Comparison of ENCODE assay signal across 7 cellular contexts in genomic region chr5:143182901-143183820, GRCh38.
A peak's percentile ranks its signal among the peaks of the same experiment; 100 is the strongest.
DNase-seq lines count a peak whose midpoint lies in the region; ATAC-seq lines count a peak whose summit lies in the region.

No MANE protein-coding gene starts in this region.

- peak overlapping the region; percentile 43 for H3K27ac ChIP-seq in effector memory CD4-positive, alpha-beta T cell (ENCODE audit: insufficient read depth, low read length, poor library complexity, severe bottlenecking)

- H3K4me3 ChIP-seq in effector memory CD4-positive, alpha-beta T cell (ENCODE audit: insufficient read depth, low read depth, low read length, poor library complexity, severe bottlenecking), result no peak overlapping the region
- no peak overlapping the region for H3K4me3 ChIP-seq in MG63

- no peaks in the 10 kb centered on the region for H3K9me3 ChIP-seq in effector memory CD4-positive, alpha-beta T cell (ENCODE audit: control insufficient read depth, low read length)
- H3K9me3 ChIP-seq in MG63, result no peaks in the 10 kb centered on the region

- ATAC-seq in GM18907 (IDR thresholded peaks at IDR 0.05; ENCODE audit: unreplicated experiment), result peak; percentile 78
- peak; percentile 69 for ATAC-seq in HG02678 (IDR thresholded peaks at IDR 0.05; ENCODE audit: unreplicated experiment)

- DNase-seq in SHP77 (lab: John Stamatoyannopoulos, UW), result peak; percentile 32 to 38
- DNase-seq in effector memory CD4-positive, alpha-beta T cell, result peak in 1 of 3 donors; percentile 27
- DNase-seq in stimulated activated CD4-positive, alpha-beta T cell treated with anti-CD3 and anti-CD28 coated beads, TNF-alpha, amount 100 ng/mL, for 24 hours (ENCODE audit: low read depth in 3 of 3), result peak; percentile 26 to 67 (median 29)
- DNase-seq in MG63, result no peak
- DNase-seq in foreskin melanocyte, result no peak

- no peaks in the 10 kb centered on the region for H3K4me1 ChIP-seq in effector memory CD4-positive, alpha-beta T cell (ENCODE audit: control insufficient read depth, insufficient read depth, low read length, poor library complexity, severe bottlenecking)

- H3K27me3 ChIP-seq in effector memory CD4-positive, alpha-beta T cell (replicated peaks; ENCODE audit: control insufficient read depth, insufficient read depth, low read length, poor library complexity, severe bottlenecking), result no peaks in the 10 kb centered on the region
- no peaks in the 10 kb centered on the region for H3K27me3 ChIP-seq in MG63

- H3K36me3 ChIP-seq in effector memory CD4-positive, alpha-beta T cell (ENCODE audit: control insufficient read depth, insufficient read depth, low read length), result no peaks in the 10 kb centered on the region
- no peaks in the 10 kb centered on the region for H3K36me3 ChIP-seq in MG63

Comparison
In these comparisons a context has a peak if more than half of its experiments do, and no peak if none do; other contexts are left out.
1. DNase-seq: peak in SHP77 (2 of 2) and stimulated activated CD4-positive, alpha-beta T cell treated with anti-CD3 and anti-CD28 coated beads, TNF-alpha, amount 100 ng/mL, for 24 hours (3 of 3); none in MG63 (single experiment) and foreskin melanocyte (single experiment).